In genomic region chr19:35856546-35857149, GRCh38 we compare ENCODE assay signal across 8 cellular contexts.
DNase-seq lines count a peak whose midpoint lies in the region; ATAC-seq and TF ChIP-seq lines count a peak whose summit lies in the region.

Gene KIRREL2, plus strand, starts transcription at chr19:35856911. Its CDS starts 209 bp downstream, at chr19:35857120.

- H3K4me3 ChIP-seq in DOHH2 (ENCODE audit: low read length) (peak within 1 kb of the TSS; percentile 84), stomach smooth muscle (ENCODE audit: low read length in 2 of 2) (peak within 1 kb of the TSS; percentile 60 to 70)

- peaks cover 20% of the 10 kb centered on the region for H3K4me1 ChIP-seq in DOHH2 (ENCODE audit: control insufficient read depth, low read length)
- peaks cover 15% of the 10 kb centered on the region for H3K4me1 ChIP-seq in stomach smooth muscle (ENCODE audit: control insufficient read depth, insufficient read depth, low read length)

- H3K27me3 ChIP-seq in DOHH2 (ENCODE audit: control insufficient read depth, low read length) (peaks cover 11% of the 10 kb centered on the region), stomach smooth muscle (ENCODE audit: control insufficient read depth in 1 of 2, insufficient read depth in 2 of 2, low read length in 2 of 2) (peaks cover 52 to 58% of the 10 kb centered on the region in 2 donors)

- ATAC-seq in GM21737 (IDR thresholded peaks at IDR 0.05; ENCODE audit: unreplicated experiment): no peak

- no peaks in the 10 kb centered on the region for H3K79me2 ChIP-seq in DOHH2 (ENCODE audit: control insufficient read depth, low read length)

- peak; percentile 67 for DNase-seq in NCI-H345 (lab: John Stamatoyannopoulos, UW)
- peak; percentile 37 for DNase-seq in astrocyte of the hippocampus (ENCODE audit: low read depth, low spot score)
- DNase-seq in left kidney (ENCODE audit: low read depth, low spot score): peak; percentile 78
- no peak for DNase-seq in AG08396 (ENCODE audit: low spot score)
- DNase-seq in dedifferentiated amniotic fluid mesenchymal stem cell (ENCODE audit: extremely low spot score): no peak

- no peaks in the 10 kb centered on the region for H3F3A ChIP-seq in DOHH2 (ENCODE audit: control insufficient read depth, insufficient read depth)

- H3K27ac ChIP-seq in DOHH2 (ENCODE audit: low read depth, low read length) (peak within 1 kb of the TSS; percentile 22; the same call in 1 of the 2 replicates), stomach smooth muscle (ENCODE audit: low read length) (no peak within 1 kb of the TSS)

- no peaks in the 10 kb centered on the region for H3K9me3 ChIP-seq in DOHH2 (ENCODE audit: control insufficient read depth, insufficient read depth, low read length)
- H3K9me3 ChIP-seq in stomach smooth muscle (ENCODE audit: control insufficient read depth in 2 of 2, low read length in 2 of 2): no peaks in the 10 kb centered on the region

- no peak within 1 kb of the TSS for H3K9ac ChIP-seq in stomach smooth muscle (ENCODE audit: low read length in 2 of 2)

- no peak for TF ChIP-seq CTCF in DOHH2 (IDR thresholded peaks at IDR 0.05; ENCODE audit: low read depth, low read length, poor library complexity, severe bottlenecking)

- no peaks in the 10 kb centered on the region for H3K9me2 ChIP-seq in DOHH2 (replicated peaks; ENCODE audit: control insufficient read depth, low read length)

- H3K36me3 ChIP-seq in DOHH2 (ENCODE audit: control insufficient read depth, low read length): no peaks in the 10 kb centered on the region
- no peaks in the 10 kb centered on the region for H3K36me3 ChIP-seq in stomach smooth muscle (ENCODE audit: control insufficient read depth in 2 of 2, insufficient read depth in 2 of 2, low read length in 2 of 2)

- no peaks in the 10 kb centered on the region for H4K20me1 ChIP-seq in DOHH2 (ENCODE audit: control insufficient read depth, insufficient read depth, low read depth, low read length)

- H3K4me2 ChIP-seq in DOHH2 (ENCODE audit: low read length): peak within 1 kb of the TSS; percentile 82

Comparison
In these comparisons a context has a peak if more than half of its experiments do, and no peak if none do; other contexts are left out.
1. DNase-seq: peak in NCI-H345 (single experiment), astrocyte of the hippocampus (single experiment) and left kidney (single experiment); none in AG08396 (single experiment) and dedifferentiated amniotic fluid mesenchymal stem cell (single experiment).